In the genomic region with DNA sequence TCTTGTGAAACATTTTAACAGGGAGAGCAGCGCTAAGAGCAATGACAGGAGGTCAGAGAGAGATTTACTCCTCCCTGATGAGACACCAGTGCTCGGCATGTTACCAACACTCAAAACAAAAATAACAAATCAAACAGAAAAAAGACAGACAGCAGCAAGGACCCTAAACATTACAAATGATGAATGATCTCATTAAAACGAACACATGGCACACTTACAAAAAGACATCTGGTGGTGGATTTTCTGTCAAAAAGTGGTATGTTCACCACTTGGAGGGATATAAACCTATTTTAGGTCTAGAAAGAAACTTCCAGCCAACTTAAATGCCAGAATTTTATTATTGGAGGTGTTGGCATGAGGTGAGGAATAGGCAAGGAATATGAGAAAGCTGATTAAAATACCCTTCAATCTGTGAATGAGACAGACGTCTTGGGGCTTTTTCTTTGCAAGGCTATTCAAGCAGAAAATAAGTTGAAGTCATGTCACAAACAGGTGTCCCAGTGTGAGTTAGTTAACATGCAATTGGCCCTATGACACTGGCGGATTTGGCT, we compare ENCODE assay signal across 1 cellular context.
TF ChIP-seq lines count a peak whose summit lies in the region.

No MANE protein-coding gene starts in this region.

TF ChIP-seq in HepG2, 621 proteins besides CTCF, POLR2A, EP300 and RAD21:
- TF ChIP-seq, protein P1, sequence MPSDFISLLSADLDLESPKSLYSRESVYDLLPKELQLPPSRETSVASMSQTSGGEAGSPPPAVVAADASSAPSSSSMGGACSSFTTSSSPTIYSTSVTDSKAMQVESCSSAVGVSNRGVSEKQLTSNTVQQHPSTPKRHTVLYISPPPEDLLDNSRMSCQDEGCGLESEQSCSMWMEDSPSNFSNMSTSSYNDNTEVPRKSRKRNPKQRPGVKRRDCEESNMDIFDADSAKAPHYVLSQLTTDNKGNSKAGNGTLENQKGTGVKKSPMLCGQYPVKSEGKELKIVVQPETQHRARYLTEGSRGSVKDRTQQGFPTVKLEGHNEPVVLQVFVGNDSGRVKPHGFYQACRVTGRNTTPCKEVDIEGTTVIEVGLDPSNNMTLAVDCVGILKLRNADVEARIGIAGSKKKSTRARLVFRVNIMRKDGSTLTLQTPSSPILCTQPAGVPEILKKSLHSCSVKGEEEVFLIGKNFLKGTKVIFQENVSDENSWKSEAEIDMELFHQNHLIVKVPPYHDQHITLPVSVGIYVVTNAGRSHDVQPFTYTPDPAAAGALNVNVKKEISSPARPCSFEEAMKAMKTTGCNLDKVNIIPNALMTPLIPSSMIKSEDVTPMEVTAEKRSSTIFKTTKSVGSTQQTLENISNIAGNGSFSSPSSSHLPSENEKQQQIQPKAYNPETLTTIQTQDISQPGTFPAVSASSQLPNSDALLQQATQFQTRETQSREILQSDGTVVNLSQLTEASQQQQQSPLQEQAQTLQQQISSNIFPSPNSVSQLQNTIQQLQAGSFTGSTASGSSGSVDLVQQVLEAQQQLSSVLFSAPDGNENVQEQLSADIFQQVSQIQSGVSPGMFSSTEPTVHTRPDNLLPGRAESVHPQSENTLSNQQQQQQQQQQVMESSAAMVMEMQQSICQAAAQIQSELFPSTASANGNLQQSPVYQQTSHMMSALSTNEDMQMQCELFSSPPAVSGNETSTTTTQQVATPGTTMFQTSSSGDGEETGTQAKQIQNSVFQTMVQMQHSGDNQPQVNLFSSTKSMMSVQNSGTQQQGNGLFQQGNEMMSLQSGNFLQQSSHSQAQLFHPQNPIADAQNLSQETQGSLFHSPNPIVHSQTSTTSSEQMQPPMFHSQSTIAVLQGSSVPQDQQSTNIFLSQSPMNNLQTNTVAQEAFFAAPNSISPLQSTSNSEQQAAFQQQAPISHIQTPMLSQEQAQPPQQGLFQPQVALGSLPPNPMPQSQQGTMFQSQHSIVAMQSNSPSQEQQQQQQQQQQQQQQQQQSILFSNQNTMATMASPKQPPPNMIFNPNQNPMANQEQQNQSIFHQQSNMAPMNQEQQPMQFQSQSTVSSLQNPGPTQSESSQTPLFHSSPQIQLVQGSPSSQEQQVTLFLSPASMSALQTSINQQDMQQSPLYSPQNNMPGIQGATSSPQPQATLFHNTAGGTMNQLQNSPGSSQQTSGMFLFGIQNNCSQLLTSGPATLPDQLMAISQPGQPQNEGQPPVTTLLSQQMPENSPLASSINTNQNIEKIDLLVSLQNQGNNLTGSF (CRISPR knock-in tag; IDR thresholded peaks at IDR 0.05) = no peak
- TF ChIP-seq ZNF274 (CRISPR knock-in tag; IDR thresholded peaks at IDR 0.05) (no peak), ZNF619 (CRISPR knock-in tag; IDR thresholded peaks at IDR 0.05) (no peak)
